10 cellular contexts compared by ENCODE assay signal in genomic region chr9:89542461-89543021, GRCh38. TPM values are rescaled to one million over a fixed set of nuclear protein-coding genes. Genes with fewer than 3 reads are reported as not detected.
DNase-seq lines count a peak whose midpoint lies in the region; ATAC-seq and TF ChIP-seq lines count a peak whose summit lies in the region.
"Had no signal": no experiment of that assay in that cellular context is flagged by ENCODE, and none has a peak within 500 bp of the region (broad histone marks: within the 10 kb centered on the region; RNA-seq: fewer than 3 reads in every experiment).

No MANE protein-coding gene starts in this region.

- H3K4me1 ChIP-seq in CD4-positive, CD25-positive, alpha-beta regulatory T cell (ENCODE audit: control insufficient read depth, insufficient read depth, low read length, poor library complexity, severe bottlenecking), result peaks cover 32% of the 10 kb centered on the region
- peaks cover 0 to 14% (median 0%) of the 10 kb centered on the region in 9 donors for H3K4me1 ChIP-seq in heart right ventricle
- H3K4me1 ChIP-seq: Caco-2 had no signal

- H3K4me1 Mint-ChIP-seq in CD4-positive, CD25-positive, alpha-beta regulatory T cell, result peaks cover 0 to 65% (median 14%) of the 10 kb centered on the region in 4 donors

- H3K36me3 ChIP-seq in CD4-positive, CD25-positive, alpha-beta regulatory T cell (ENCODE audit: control insufficient read depth, insufficient read depth, low read length), result no peaks in the 10 kb centered on the region
- no peaks in the 10 kb centered on the region for H3K36me3 ChIP-seq in heart right ventricle

- H3K4me3 Mint-ChIP-seq in CD4-positive, CD25-positive, alpha-beta regulatory T cell, result peak overlapping the region in 2 of 4 donors; percentile 38 to 58
- H3K4me3 Mint-ChIP-seq: activated CD4-positive, alpha-beta memory T cell treated with anti-CD3 and anti-CD28 coated beads for 36 hours had no signal

- no peak overlapping the region for H3K4me3 ChIP-seq in CD4-positive, CD25-positive, alpha-beta regulatory T cell (ENCODE audit: low read depth, low read length)
- H3K4me3 ChIP-seq in heart right ventricle, result no peak overlapping the region

- H3K27me3 Mint-ChIP-seq in CD4-positive, CD25-positive, alpha-beta regulatory T cell, result no peaks in the 10 kb centered on the region
- H3K27me3 Mint-ChIP-seq: activated CD4-positive, alpha-beta memory T cell treated with anti-CD3 and anti-CD28 coated beads for 36 hours had no signal

- H3K27ac ChIP-seq in CD4-positive, CD25-positive, alpha-beta regulatory T cell (ENCODE audit: insufficient read depth, low read length, poor library complexity, severe bottlenecking), result no peak overlapping the region
- H3K27ac ChIP-seq in heart right ventricle, result no peak overlapping the region

- DNase-seq in CD4-positive, CD25-positive, alpha-beta regulatory T cell, result no peak
- DNase-seq in NCI-H69 (lab: John Stamatoyannopoulos, UW) (peak; percentile 41), islet precursor cell (peak; percentile 83), heart right ventricle (no peak)
- DNase-seq in activated effector memory CD4-positive, alpha-beta T cell treated with Interleukin-2 at 50 U/mL for 16 hours, result no peak
- no peak for DNase-seq in activated naive CD4-positive, alpha-beta T cell treated with anti-CD3 and anti-CD28 coated beads, Interleukin-2, amount 50 U/mL, for 72 hours (ENCODE audit: low spot score in 2 of 2)
- DNase-seq: activated CD4-positive, alpha-beta memory T cell treated with anti-CD3 and anti-CD28 coated beads for 36 hours; Caco-2 had no signal

- no peak for TF ChIP-seq CTCF in heart right ventricle (IDR thresholded peaks at IDR 0.05)

- H3K27me3 ChIP-seq in CD4-positive, CD25-positive, alpha-beta regulatory T cell (ENCODE audit: control insufficient read depth, insufficient read depth, low read length), result no peaks in the 10 kb centered on the region
- H3K27me3 ChIP-seq in heart right ventricle, result no peaks in the 10 kb centered on the region

- intact Hi-C loops in heart right ventricle (cut with DNase I), result loop anchor here in 3 of 10 donors (10.0 kb wide), 3 partner anchors 98 to 188 kb away; no protein-coding TSS in a partner anchor

- H3K9me3 Mint-ChIP-seq in CD4-positive, CD25-positive, alpha-beta regulatory T cell, result peaks cover 0 to 14% (median 2%) of the 10 kb centered on the region in 7 donors
- peaks cover 3 to 18% of the 10 kb centered on the region in 2 donors for H3K9me3 Mint-ChIP-seq in activated naive CD4-positive, alpha-beta T cell treated with anti-CD3 and anti-CD28 coated beads, Interleukin-2, amount 50 U/mL, for 72 hours

- peaks cover 3 to 13% of the 10 kb centered on the region in 2 experiments for H3K9me3 ChIP-seq in CD4-positive, CD25-positive, alpha-beta regulatory T cell (ENCODE audit: control insufficient read depth in 2 of 2, low read length in 2 of 2)
- peaks cover 0 to 27% (median 6%) of the 10 kb centered on the region in 11 donors for H3K9me3 ChIP-seq in heart right ventricle
- H3K9me3 ChIP-seq: Caco-2 had no signal

- ATAC-seq in CD4-positive, CD25-positive, alpha-beta regulatory T cell (ENCODE audit: low read depth in 2 of 2), result peak in 1 of 2 donors; percentile 38
- ATAC-seq in GM19438 (IDR thresholded peaks at IDR 0.05; ENCODE audit: low read depth, unreplicated experiment), result peak; percentile 60
- no peak for ATAC-seq in heart right ventricle
- no peak for ATAC-seq in activated naive CD4-positive, alpha-beta T cell treated with anti-CD3 and anti-CD28 coated beads, Interleukin-2, amount 50 U/mL, for 72 hours
- ATAC-seq in HG03457 (IDR thresholded peaks at IDR 0.05; ENCODE audit: unreplicated experiment), result no peak

- WGBS in heart right ventricle, 2 donors, result 63 to 67% methylated on average over 11 of the region's 11 CpGs

- peak overlapping the region; percentile 26 to 51 (median 29) for H3K27ac Mint-ChIP-seq in CD4-positive, CD25-positive, alpha-beta regulatory T cell
- peak overlapping the region in 1 of 2 donors; percentile 29 for H3K27ac Mint-ChIP-seq in activated naive CD4-positive, alpha-beta T cell treated with anti-CD3 and anti-CD28 coated beads, Interleukin-2, amount 50 U/mL, for 72 hours
- H3K27ac Mint-ChIP-seq: activated CD4-positive, alpha-beta memory T cell treated with anti-CD3 and anti-CD28 coated beads for 36 hours had no signal

- H3K36me3 Mint-ChIP-seq in CD4-positive, CD25-positive, alpha-beta regulatory T cell, result peaks cover 6% of the 10 kb centered on the region
- peaks cover 0 to 27% of the 10 kb centered on the region in 2 donors for H3K36me3 Mint-ChIP-seq in activated naive CD4-positive, alpha-beta T cell treated with anti-CD3 and anti-CD28 coated beads, Interleukin-2, amount 50 U/mL, for 72 hours

RNA-seq across cellular contexts. Expression of gene SEMA4D, which starts 44.6 kb away (rescaled TPM):
- 480 TPM for total RNA-seq in CD4-positive, CD25-positive, alpha-beta regulatory T cell
- polyA plus RNA-seq in CD4-positive, CD25-positive, alpha-beta regulatory T cell, result 100 to 1,000 TPM in 1 of 4 donors, 10 to 100 TPM in 3; 67.5 to 108 (median 90.2) TPM
- total RNA-seq in heart right ventricle, result 10 to 100 TPM; 16.2 to 51.0 (median 21.3) TPM
- 1 to 10 TPM; 2.3 to 8.9 TPM for polyA plus RNA-seq in heart right ventricle
- total RNA-seq in activated naive CD4-positive, alpha-beta T cell treated with anti-CD3 and anti-CD28 coated beads, Interleukin-2, amount 50 U/mL, for 72 hours, result 100 to 1,000 TPM; 211 to 278 TPM

Comparison
In these comparisons a context has a peak if more than half of its experiments do, and no peak if none do; other contexts are left out.
1. DNase-seq: peak in NCI-H69 (single experiment) and islet precursor cell (single experiment); none in CD4-positive, CD25-positive, alpha-beta regulatory T cell (0 of 3), heart right ventricle (0 of 2), activated effector memory CD4-positive, alpha-beta T cell treated with Interleukin-2 at 50 U/mL for 16 hours (single experiment) and activated naive CD4-positive, alpha-beta T cell treated with anti-CD3 and anti-CD28 coated beads, Interleukin-2, amount 50 U/mL, for 72 hours (0 of 2).